18 cellular contexts compared by ENCODE assay signal in the genomic region with DNA sequence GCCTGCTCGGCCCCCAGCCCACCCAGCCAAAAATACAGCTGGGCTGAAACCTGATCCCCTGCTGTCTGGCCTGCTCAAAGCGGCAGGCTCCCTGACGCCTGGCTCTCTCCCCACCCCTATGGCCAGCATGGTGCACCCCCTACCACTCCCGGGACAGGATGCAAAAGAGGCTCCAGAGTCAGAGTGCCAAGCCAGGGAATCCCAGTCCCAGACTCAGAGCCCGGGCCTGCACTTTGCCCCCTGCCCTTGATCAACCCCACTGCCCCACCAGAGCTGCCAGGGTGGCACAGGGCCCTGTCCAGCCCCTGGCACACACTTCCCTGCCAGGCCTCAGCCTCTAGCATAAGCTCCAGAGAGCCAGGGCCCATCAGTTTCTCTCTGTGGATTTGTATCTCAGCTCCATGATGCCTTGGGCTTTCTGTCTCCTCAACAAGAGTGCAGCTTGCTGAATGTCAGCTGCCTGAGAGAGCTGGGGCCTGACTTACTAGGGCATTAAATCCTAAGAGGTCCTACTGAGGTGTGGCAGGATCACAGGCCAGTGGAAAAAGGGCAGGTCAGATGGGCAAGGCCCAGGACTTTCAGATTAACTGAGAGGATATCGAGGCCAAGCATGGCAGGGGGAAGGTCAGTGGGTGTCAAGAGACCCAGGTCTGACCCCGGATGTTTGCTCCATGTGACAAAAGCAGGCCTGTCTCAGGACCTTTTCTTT. TPM values are rescaled to one million over a fixed set of nuclear protein-coding genes. Genes with fewer than 3 reads are reported as not detected.
DNase-seq lines count a peak whose midpoint lies in the region; ATAC-seq and TF ChIP-seq lines count a peak whose summit lies in the region.
"Had no signal": no experiment of that assay in that cellular context is flagged by ENCODE, and none has a peak within 500 bp of the region (broad histone marks: within the 10 kb centered on the region; RNA-seq: fewer than 3 reads in every experiment).

No MANE protein-coding gene starts in this region.

- 29 to 30% (median 29%) methylated on average over 6 to 7 of the region's 7 CpGs for WGBS in psoas muscle, 3 donors

- no peaks in the 10 kb centered on the region for H3K27me3 ChIP-seq in psoas muscle (ENCODE audit: insufficient read depth in 3 of 3, low read length in 2 of 3)
- H3K27me3 ChIP-seq: right atrium auricular region had no signal

- H3K36me3 ChIP-seq in psoas muscle (ENCODE audit: insufficient read depth in 1 of 2, low read depth in 1 of 2), result peaks cover 0 to 16% of the 10 kb centered on the region in 2 donors

- peaks cover 50% of the 10 kb centered on the region for H3K4me1 ChIP-seq in psoas muscle

- peak overlapping the region; percentile 74 for H3K27ac ChIP-seq in psoas muscle
- H3K27ac ChIP-seq: right atrium auricular region had no signal

- intact Hi-C loops in psoas muscle (cut with DNase I), result no loop called here

- DNase-seq in ELF-1 (ENCODE audit: low read depth, low spot score), result peak; percentile 41
- DNase-seq in NCI-H2171 (lab: John Stamatoyannopoulos, UW), result peak; percentile 28
- peak; percentile 36 for DNase-seq in iPS-NIHi7 (ENCODE audit: extremely low spot score)
- no peak for DNase-seq in psoas muscle
- DNase-seq in C1 segment of cervical spinal cord (lab: John Stamatoyannopoulos, UW), result no peak
- no peak for DNase-seq in NCI-H1436 treated with DMSO at 0.1 percent for 48 hours (lab: John Stamatoyannopoulos, UW)
- DNase-seq: activated CD4-positive, CD25-positive, alpha-beta regulatory T cell treated with anti-CD3 and anti-CD28 coated beads, Interleukin-2, amount 50 U/mL, for 72 hours; activated gamma-delta T cell treated with Interleukin-2 at 50 U/mL for 16 hours; anterior cingulate cortex; foreskin melanocyte; HFFc6; NCI-H2081; SIG-M5; stimulated activated CD4-positive, alpha-beta T cell treated with anti-CD3 and anti-CD28 coated beads, Interleukin-2, amount 100 ng/mL, for 24 hours had no signal

- TF ChIP-seq CTCF in psoas muscle (IDR thresholded peaks at IDR 0.05), result no peak

- H3K9me3 ChIP-seq in psoas muscle, result no peaks in the 10 kb centered on the region
- H3K9me3 ChIP-seq: right atrium auricular region had no signal

- ATAC-seq in psoas muscle (peak; percentile 34 to 80 (median 60)), GM21526 (IDR thresholded peaks at IDR 0.05; ENCODE audit: low FRiP score, unreplicated experiment) (no peak)

- no peak overlapping the region for H3K4me3 ChIP-seq in psoas muscle
- H3K4me3 ChIP-seq: lung, right atrium auricular region had no signal

RNA-seq across cellular contexts. Expression of gene ACVRL1, which starts 13.9 kb away (rescaled TPM):
- total RNA-seq in psoas muscle, result 10 to 100 TPM; 24.1 to 40.8 (median 25.8) TPM
- 10 to 100 TPM; 10.8 to 22.8 (median 13.9) TPM for polyA plus RNA-seq in psoas muscle

RNA-seq across cellular contexts. Expression of gene ACVR1B, which starts 30.3 kb away (rescaled TPM):
- total RNA-seq in psoas muscle, result 10 to 100 TPM; 10.5 to 16.6 (median 14.0) TPM
- polyA plus RNA-seq in psoas muscle, result 10 to 100 TPM in 1 of 3 donors, 1 to 10 TPM in 2; 5.8 to 14.9 (median 6.0) TPM

RNA-seq across cellular contexts. Expression of gene ANKRD33, which starts 33.3 kb away (rescaled TPM):
- total RNA-seq in psoas muscle, result not detected
- polyA plus RNA-seq in psoas muscle, result under 1 TPM in 1 of 3 donors, not detected in 2; 0.16 TPM
- total RNA-seq: HFFc6, neural crest cell, right atrium auricular region had no signal

Comparison
In these comparisons a context has a peak if more than half of its experiments do, and no peak if none do; other contexts are left out.
1. DNase-seq: peak in ELF-1 (single experiment), NCI-H2171 (single experiment) and iPS-NIHi7 (single experiment); none in psoas muscle (0 of 2), C1 segment of cervical spinal cord (0 of 14) and NCI-H1436 treated with DMSO at 0.1 percent for 48 hours (single experiment).